ENCODE assay signal across 15 cellular contexts in the genomic region with DNA sequence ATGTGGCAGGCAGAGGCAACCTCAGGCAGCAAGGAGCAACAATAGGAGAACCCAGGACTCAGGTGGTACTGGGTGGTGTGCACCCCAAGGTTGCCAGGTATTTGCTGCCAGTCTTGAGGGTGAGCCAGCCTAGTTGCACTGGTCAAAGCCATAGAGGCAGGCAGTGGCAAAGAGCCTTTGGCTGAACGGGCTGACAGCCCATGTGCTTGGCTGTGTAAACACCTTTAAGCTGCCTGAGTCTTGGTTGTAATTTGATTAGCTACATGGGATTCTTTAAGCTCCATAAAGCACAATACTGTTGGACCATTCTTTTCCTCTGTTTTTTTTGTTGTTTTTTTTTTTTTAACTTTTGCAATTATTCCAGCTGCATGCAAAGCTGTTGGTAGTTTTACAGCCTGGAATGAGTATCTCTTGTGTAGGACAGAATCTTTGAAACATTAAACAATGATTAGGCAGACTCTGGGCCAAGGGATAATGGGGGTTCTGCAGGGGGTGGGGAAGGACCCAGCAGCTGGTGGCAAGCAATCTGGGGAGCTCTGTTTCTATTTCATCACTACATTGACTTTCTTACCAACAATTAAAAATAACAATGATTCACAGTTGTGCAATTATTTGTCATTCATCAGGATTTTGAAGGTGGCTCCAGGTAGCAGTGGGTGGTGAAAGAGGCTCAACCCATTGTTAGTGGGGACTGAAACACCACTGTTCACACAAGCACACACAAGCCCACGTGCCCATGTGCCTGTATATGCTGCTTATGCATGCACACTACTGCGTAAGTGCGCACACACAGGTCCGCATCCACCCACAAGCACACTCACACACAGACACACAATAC.
A peak's percentile ranks its signal among the peaks of the same experiment; 100 is the strongest.
DNase-seq lines count a peak whose midpoint lies in the region; ATAC-seq, FAIRE-seq and TF ChIP-seq lines count a peak whose summit lies in the region.
"Had no signal": no experiment of that assay in that cellular context is flagged by ENCODE, and none has a peak within 500 bp of the region (broad histone marks: within the 10 kb centered on the region; RNA-seq: fewer than 3 reads in every experiment).

No MANE protein-coding gene starts in this region.

- peaks cover 3% of the 10 kb centered on the region for H3K27me3 Mint-ChIP-seq in activated CD4-positive, alpha-beta memory T cell treated with anti-CD3 and anti-CD28 coated beads, Interleukin-2, amount 10 ng/mL, durations not matched to agents 7 days and 5 days
- H3K27me3 Mint-ChIP-seq in activated CD4-positive, alpha-beta T cell treated with anti-CD3 and anti-CD28 coated beads, Interleukin-2, amount 10 ng/mL, durations not matched to agents 24 days and 14 days, result no peaks in the 10 kb centered on the region

- TF ChIP-seq POLR2A in H54 (IDR thresholded peaks at IDR 0.05; ENCODE audit: low read depth, low read length), result no peak

- intact Hi-C loops in left colon (cut with DNase I, micrococcal nuclease), result no loop called here
- intact Hi-C loops in activated CD4-positive, alpha-beta T cell treated with anti-CD3 and anti-CD28 coated beads, Interleukin-2, amount 10 ng/mL, durations not matched to agents 24 days and 14 days (cut with micrococcal nuclease), result no loop called here

- DNase-seq in DMS79 treated with DMSO at 0.1 percent for 48 hours (lab: John Stamatoyannopoulos, UW) (peak; percentile 81), NCI-H1092 (lab: John Stamatoyannopoulos, UW) (peak; percentile 16), SJCRH30 (peak; percentile 41 to 56), left colon (no peak), RKO (ENCODE audit: low spot score) (no peak), H54 (ENCODE audit: insufficient read length, low spot score) (no peak)
- DNase-seq in activated CD4-positive, alpha-beta memory T cell treated with anti-CD3 and anti-CD28 coated beads, Interleukin-2, amount 10 ng/mL, durations not matched to agents 7 days and 5 days, result no peak
- no peak for DNase-seq in activated CD4-positive, alpha-beta T cell treated with anti-CD3 and anti-CD28 coated beads, Interleukin-2, amount 10 ng/mL, durations not matched to agents 24 days and 14 days
- DNase-seq: activated gamma-delta T cell; amygdala; colonic mucosa; stimulated activated CD4-positive, alpha-beta T cell treated with anti-CD3 and anti-CD28 coated beads, Interleukin-4, amount 100 ng/mL, for 1 hour; testis had no signal

- H3K27ac Mint-ChIP-seq in activated CD4-positive, alpha-beta memory T cell treated with anti-CD3 and anti-CD28 coated beads, Interleukin-2, amount 10 ng/mL, durations not matched to agents 7 days and 5 days, result no peak overlapping the region
- H3K27ac Mint-ChIP-seq in activated CD4-positive, alpha-beta T cell treated with anti-CD3 and anti-CD28 coated beads, Interleukin-2, amount 10 ng/mL, durations not matched to agents 24 days and 14 days, result no peak overlapping the region

- no peak overlapping the region for H3K4me3 ChIP-seq in SJCRH30
- H3K4me3 ChIP-seq: colonic mucosa, testis had no signal

- no peak overlapping the region for H3K4me3 Mint-ChIP-seq in activated CD4-positive, alpha-beta memory T cell treated with anti-CD3 and anti-CD28 coated beads, Interleukin-2, amount 10 ng/mL, durations not matched to agents 7 days and 5 days
- no peak overlapping the region for H3K4me3 Mint-ChIP-seq in activated CD4-positive, alpha-beta T cell treated with anti-CD3 and anti-CD28 coated beads, Interleukin-2, amount 10 ng/mL, durations not matched to agents 24 days and 14 days

- POLR2A ChIA-PET in activated CD4-positive, alpha-beta memory T cell treated with anti-CD3 and anti-CD28 coated beads, Interleukin-2, amount 10 ng/mL, durations not matched to agents 7 days and 5 days (lab: Charles Lee), result no interaction called here

- peak overlapping the region; percentile 23; the same call in 1 of the 2 replicates for H3K27ac ChIP-seq in SJCRH30
- H3K27ac ChIP-seq: colonic mucosa, testis had no signal

- CTCF ChIA-PET in activated CD4-positive, alpha-beta memory T cell treated with anti-CD3 and anti-CD28 coated beads, Interleukin-2, amount 10 ng/mL, durations not matched to agents 7 days and 5 days (lab: Charles Lee), result no interaction called here

- H3K4me1 ChIP-seq in SJCRH30, result peaks cover 41% of the 10 kb centered on the region
- H3K4me1 ChIP-seq: colonic mucosa had no signal

- no peaks in the 10 kb centered on the region for H3K9me3 ChIP-seq in SJCRH30 (replicated peaks)
- H3K9me3 ChIP-seq: colonic mucosa, testis had no signal

- ATAC-seq in left colon, result peak; percentile 31

- no peaks in the 10 kb centered on the region for H3K36me3 ChIP-seq in SJCRH30
- H3K36me3 ChIP-seq: colonic mucosa had no signal

- H3K9me3 Mint-ChIP-seq in activated CD4-positive, alpha-beta memory T cell treated with anti-CD3 and anti-CD28 coated beads, Interleukin-2, amount 10 ng/mL, durations not matched to agents 7 days and 5 days, result no peaks in the 10 kb centered on the region
- no peaks in the 10 kb centered on the region for H3K9me3 Mint-ChIP-seq in activated CD4-positive, alpha-beta T cell treated with anti-CD3 and anti-CD28 coated beads, Interleukin-2, amount 10 ng/mL, durations not matched to agents 24 days and 14 days

- no peak for FAIRE-seq in H54 (lab: Jason Lieb, UNC)
- FAIRE-seq: endothelial cell of umbilical vein, GM18507 had no signal

- no peaks in the 10 kb centered on the region for H3K27me3 ChIP-seq in SJCRH30
- H3K27me3 ChIP-seq: colonic mucosa, testis had no signal

- H3K4me1 Mint-ChIP-seq in activated CD4-positive, alpha-beta memory T cell treated with anti-CD3 and anti-CD28 coated beads, Interleukin-2, amount 10 ng/mL, durations not matched to agents 7 days and 5 days, result no peaks in the 10 kb centered on the region
- H3K4me1 Mint-ChIP-seq in activated CD4-positive, alpha-beta T cell treated with anti-CD3 and anti-CD28 coated beads, Interleukin-2, amount 10 ng/mL, durations not matched to agents 24 days and 14 days, result peaks cover 3% of the 10 kb centered on the region

- no peaks in the 10 kb centered on the region for H3K36me3 Mint-ChIP-seq in activated CD4-positive, alpha-beta memory T cell treated with anti-CD3 and anti-CD28 coated beads, Interleukin-2, amount 10 ng/mL, durations not matched to agents 7 days and 5 days (ENCODE audit: low read depth)
- H3K36me3 Mint-ChIP-seq in activated CD4-positive, alpha-beta T cell treated with anti-CD3 and anti-CD28 coated beads, Interleukin-2, amount 10 ng/mL, durations not matched to agents 24 days and 14 days (ENCODE audit: low read depth), result no peaks in the 10 kb centered on the region

Comparison
In these comparisons a context has a peak if more than half of its experiments do, and no peak if none do; other contexts are left out.
1. DNase-seq: peak in DMS79 treated with DMSO at 0.1 percent for 48 hours (single experiment), NCI-H1092 (single experiment) and SJCRH30 (2 of 2); none in left colon (0 of 2), RKO (single experiment), activated CD4-positive, alpha-beta memory T cell treated with anti-CD3 and anti-CD28 coated beads, Interleukin-2, amount 10 ng/mL, durations not matched to agents 7 days and 5 days (single experiment), H54 (single experiment) and activated CD4-positive, alpha-beta T cell treated with anti-CD3 and anti-CD28 coated beads, Interleukin-2, amount 10 ng/mL, durations not matched to agents 24 days and 14 days (single experiment).